ENCODE assay signal across 8 cellular contexts in genomic region chr6:291697-292505, GRCh38. TPM values are rescaled to one million over a fixed set of nuclear protein-coding genes. Genes with fewer than 3 reads are reported as not detected.
DNase-seq lines count a peak whose midpoint lies in the region; ATAC-seq and TF ChIP-seq lines count a peak whose summit lies in the region.

DUSP22 (plus strand) TSS chr6:292487; CDS start chr6:292540, 53 bp downstream.

- peaks cover 10% of the 10 kb centered on the region for H3K27me3 Mint-ChIP-seq in nephron (ENCODE audit: low read depth)

- peak within 1 kb of the TSS; percentile 48 for H2AFZ ChIP-seq in KMS-11 (ENCODE audit: low read depth)

- WGBS in stomach, 5 donors = 19 to 42% (median 22%) methylated on average over 68 to 85 of the region's 85 CpGs

- H3K4me3 ChIP-seq in KMS-11 (IDR thresholded peaks at IDR 0.05; ENCODE audit: insufficient read depth, low read depth, low read length) (peak within 1 kb of the TSS; percentile 95), stomach (peak within 1 kb of the TSS; percentile 52 to 67 (median 66))

- peaks cover 0 to 4% (median 0%) of the 10 kb centered on the region in 4 donors for H3K9me3 ChIP-seq in stomach

- H4K20me1 ChIP-seq in KMS-11 (ENCODE audit: insufficient read depth) = no peaks in the 10 kb centered on the region

- intact Hi-C loops in stomach (cut with DNase I; ENCODE audit: low total_unique reads) = no loop called here

- peak within 1 kb of the TSS; percentile 80 to 96 (median 87) for H3K27ac Mint-ChIP-seq in nephron

- H3K27me3 ChIP-seq in KMS-11 (ENCODE audit: insufficient read depth, low read depth) (no peaks in the 10 kb centered on the region), stomach (no peaks in the 10 kb centered on the region)

- H3K27ac ChIP-seq in KMS-11 = peak within 1 kb of the TSS; percentile 88
- peak within 1 kb of the TSS; percentile 95 to 99 (median 96) for H3K27ac ChIP-seq in stomach

- no peaks in the 10 kb centered on the region for H3K36me3 Mint-ChIP-seq in nephron (ENCODE audit: low read depth)

- TF ChIP-seq CTCF in KMS-11 (conservative IDR thresholded peaks at IDR 0.05; ENCODE audit: low read depth, low read length) = no peak
- no peak for TF ChIP-seq CTCF in nephron (IDR thresholded peaks at IDR 0.05; ENCODE audit: unreplicated experiment in 3 of 3)
- no peak for TF ChIP-seq CTCF in stomach (IDR thresholded peaks at IDR 0.05)

- H3K4me2 ChIP-seq in KMS-11 = peak within 1 kb of the TSS; percentile 100

- H3K9ac ChIP-seq in KMS-11 = peak within 1 kb of the TSS; percentile 89

- TF ChIP-seq EP300 in stomach (IDR thresholded peaks at IDR 0.05) = no peak

- peaks cover 18% of the 10 kb centered on the region for H3K9me3 Mint-ChIP-seq in nephron

- peak; percentile 98 for DNase-seq in COLO829 (ENCODE audit: low spot score)
- peak; percentile 66 for DNase-seq in activated T-cell treated with anti-CD3 and anti-CD28 coated beads for 4 hours
- peak; percentile 88 for DNase-seq in fibroblast of gingiva (ENCODE audit: low read depth)
- peak; percentile 92 for DNase-seq in stomach
- DNase-seq in GDM1 (lab: John Stamatoyannopoulos, UW) = no peak

- H3K4me3 Mint-ChIP-seq in nephron = peak within 1 kb of the TSS; percentile 88 to 100 (median 97)

- H3K36me3 ChIP-seq in KMS-11 (ENCODE audit: insufficient read depth) (no peaks in the 10 kb centered on the region), stomach (no peaks in the 10 kb centered on the region)

- peak in 1 of 4 donors; percentile 50 for TF ChIP-seq POLR2A in stomach (IDR thresholded peaks at IDR 0.05)

- peaks cover 55% of the 10 kb centered on the region for H3K4me1 ChIP-seq in KMS-11 (ENCODE audit: low read depth, poor library complexity, severe bottlenecking)
- peaks cover 27 to 45% (median 42%) of the 10 kb centered on the region in 4 donors for H3K4me1 ChIP-seq in stomach

- H3K4me1 Mint-ChIP-seq in nephron = peaks cover 31% of the 10 kb centered on the region

- H3K79me2 ChIP-seq in KMS-11 (ENCODE audit: insufficient read depth, low read depth) = peaks cover 53% of the 10 kb centered on the region

- peak; percentile 36 for ATAC-seq in GM21619 (IDR thresholded peaks at IDR 0.05; ENCODE audit: unreplicated experiment)

RNA-seq across cellular contexts. Expression of gene DUSP22, which starts in this region (rescaled TPM):
- 100 to 1,000 TPM in 1 of 5 donors, 10 to 100 TPM in 4; 15.6 to 338 (median 31.2) TPM for total RNA-seq in stomach
- 10 to 100 TPM; 33.9 to 43.7 (median 35.7) TPM for polyA plus RNA-seq in stomach
